ENCODE assay signal across 1 cellular context in the genomic region with DNA sequence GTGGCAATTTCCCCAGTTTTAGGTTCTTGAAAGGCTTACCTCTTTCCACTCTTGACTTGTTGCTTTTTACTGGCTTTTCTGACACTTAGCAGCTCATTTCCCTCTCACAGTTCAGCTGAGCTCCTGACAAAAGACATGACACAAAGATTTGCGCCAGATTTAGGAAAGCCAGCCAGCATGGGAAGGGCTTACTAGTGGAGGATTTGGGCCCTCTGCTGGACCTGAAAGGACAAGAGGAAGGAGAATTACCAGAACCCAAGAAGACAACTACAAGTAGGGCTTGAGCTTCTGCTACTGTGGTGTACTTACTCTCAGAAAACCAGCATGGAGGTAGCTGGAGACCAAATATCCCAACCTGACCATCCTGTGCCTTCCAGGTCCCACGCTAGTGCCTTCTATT.
TF ChIP-seq lines count a peak whose summit lies in the region.

No MANE protein-coding gene starts in this region.

TF ChIP-seq in H1, 55 proteins besides CTCF, POLR2A, EP300 and RAD21 (continued from another document):
- no peak for TF ChIP-seq CBX8 (IDR thresholded peaks at IDR 0.05; ENCODE audit: borderline replicate concordance, low read depth, low read length)
- no peak for TF ChIP-seq YY1 (IDR thresholded peaks at IDR 0.05; ENCODE audit: low read depth, low read length)
- TF ChIP-seq CEBPB (IDR thresholded peaks at IDR 0.05; ENCODE audit: low read depth, low read length) = no peak
- no peak for TF ChIP-seq KDM4A (IDR thresholded peaks at IDR 0.05; ENCODE audit: low read depth, low read length, severe bottlenecking)
- no peak for TF ChIP-seq CHD1 (IDR thresholded peaks at IDR 0.05; ENCODE audit: low read depth, low read length)
- TF ChIP-seq, protein P1, sequence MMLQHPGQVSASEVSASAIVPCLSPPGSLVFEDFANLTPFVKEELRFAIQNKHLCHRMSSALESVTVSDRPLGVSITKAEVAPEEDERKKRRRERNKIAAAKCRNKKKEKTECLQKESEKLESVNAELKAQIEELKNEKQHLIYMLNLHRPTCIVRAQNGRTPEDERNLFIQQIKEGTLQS (IDR thresholded peaks at IDR 0.05; ENCODE audit: insufficient read depth, low read depth, low read length) = no peak
- no peak for TF ChIP-seq JUN (IDR thresholded peaks at IDR 0.05; ENCODE audit: low read depth, low read length)
- no peak for TF ChIP-seq TAF7 (optimal IDR thresholded peaks at IDR 0.05; ENCODE audit: borderline replicate concordance, low read depth, low read length)
